In the genomic region with DNA sequence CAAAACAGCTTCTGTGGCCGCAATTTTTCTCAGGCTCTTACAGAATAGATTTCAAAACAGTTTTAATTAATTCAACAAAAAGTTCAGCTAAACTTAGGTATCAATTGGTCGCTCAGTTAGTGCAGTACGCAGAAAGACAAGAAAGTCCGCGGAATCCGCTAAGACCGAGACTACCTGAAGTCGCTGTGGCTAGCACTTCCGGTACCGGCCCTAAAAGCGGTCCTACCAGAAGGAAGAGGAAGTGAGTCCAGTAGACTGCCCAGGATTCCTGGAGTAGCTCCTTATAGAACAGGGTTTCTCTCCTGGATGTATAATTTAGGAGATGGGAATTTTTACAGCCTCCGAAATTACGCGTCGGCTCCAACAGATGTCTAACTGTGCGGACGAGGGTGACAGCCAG, we compare ENCODE assay signal across 30 cellular contexts. TPM values are rescaled to one million over a fixed set of nuclear protein-coding genes. Genes with fewer than 3 reads are reported as not detected.
DNase-seq lines count a peak whose midpoint lies in the region; ATAC-seq and TF ChIP-seq lines count a peak whose summit lies in the region.
"Had no signal": no experiment of that assay in that cellular context is flagged by ENCODE, and none has a peak within 500 bp of the region (broad histone marks: within the 10 kb centered on the region; RNA-seq: fewer than 3 reads in every experiment).

No MANE protein-coding gene starts in this region.

- H3K9ac ChIP-seq in HUES6 (ENCODE audit: low read length) = no peak overlapping the region

- H3K27me3 Mint-ChIP-seq in endothelial cell (ENCODE audit: unreplicated experiment) = no peaks in the 10 kb centered on the region

- no peak for ATAC-seq in heart right ventricle
- ATAC-seq in GM21447 (IDR thresholded peaks at IDR 0.05; ENCODE audit: unreplicated experiment) = no peak
- ATAC-seq: left colon; stimulated activated effector memory CD8-positive, alpha-beta T cell treated with anti-CD3 and anti-CD28 coated beads, Interleukin-12 subunit alpha, Interleukin-12 subunit beta, amount 100 ng/mL, for 72 hours had no signal

- H3K9me3 Mint-ChIP-seq in endothelial cell (ENCODE audit: unreplicated experiment) = no peaks in the 10 kb centered on the region
- H3K9me3 Mint-ChIP-seq: stimulated activated effector memory CD8-positive, alpha-beta T cell treated with anti-CD3 and anti-CD28 coated beads, Interleukin-12 subunit alpha, Interleukin-12 subunit beta, amount 100 ng/mL, for 72 hours had no signal

- TF ChIP-seq CTCF in heart right ventricle (IDR thresholded peaks at IDR 0.05) = no peak
- TF ChIP-seq CTCF in coronary artery (IDR thresholded peaks at IDR 0.05) = no peak
- TF ChIP-seq CTCF in testis (IDR thresholded peaks at IDR 0.05) = no peak
- no peak for TF ChIP-seq CTCF in endothelial cell (IDR thresholded peaks at IDR 0.05; ENCODE audit: unreplicated experiment)

- H3K27ac ChIP-seq in heart right ventricle = no peak overlapping the region
- no peak overlapping the region for H3K27ac ChIP-seq in HUES6 (ENCODE audit: low read depth, low read length)
- H3K27ac ChIP-seq in coronary artery = no peak overlapping the region
- peak overlapping the region; percentile 2 to 73 for H3K27ac ChIP-seq in testis
- H3K27ac ChIP-seq: ascending aorta, C4-2B, Peyer's patch, vagina had no signal

- H3K36me3 Mint-ChIP-seq in endothelial cell (ENCODE audit: low read depth, unreplicated experiment) = no peaks in the 10 kb centered on the region
- H3K36me3 Mint-ChIP-seq: naive B cell; stimulated activated effector memory CD8-positive, alpha-beta T cell treated with anti-CD3 and anti-CD28 coated beads, Interleukin-12 subunit alpha, Interleukin-12 subunit beta, amount 100 ng/mL, for 72 hours had no signal

- CTCF ChIA-PET in HEK293T (lab: Yijun Ruan, JAX) = interaction anchor here (1.0 kb wide), 1 partner anchor 17 kb away, joined by 3 read pairs; a partner anchor contains a TSS

- WGBS in heart right ventricle, 2 donors = 41 to 44% methylated on average over 17 of the region's 17 CpGs
- WGBS in testis, 2 donors = 19 to 41% methylated on average over 17 of the region's 17 CpGs

- H3K36me3 ChIP-seq in heart right ventricle (no peaks in the 10 kb centered on the region), HUES6 (ENCODE audit: control insufficient read depth, insufficient read depth, low read length) (no peaks in the 10 kb centered on the region), testis (ENCODE audit: low read depth, missing control alignments) (no peaks in the 10 kb centered on the region)
- H3K36me3 ChIP-seq: ascending aorta, Peyer's patch, vagina had no signal

- H3K4me1 Mint-ChIP-seq in endothelial cell (ENCODE audit: unreplicated experiment) = no peaks in the 10 kb centered on the region
- H3K4me1 Mint-ChIP-seq: naive B cell; stimulated activated effector memory CD8-positive, alpha-beta T cell treated with anti-CD3 and anti-CD28 coated beads, Interleukin-12 subunit alpha, Interleukin-12 subunit beta, amount 100 ng/mL, for 72 hours had no signal

- intact Hi-C loops in heart right ventricle (cut with DNase I) = no loop called here
- intact Hi-C loops in cardiac septum (cut with DNase I) = no loop called here
- intact Hi-C loops in testis (cut with DNase I; ENCODE audit: low total_unique reads) = no loop called here

- H3K9me3 ChIP-seq in heart right ventricle = peaks cover 0 to 22% (median 0%) of the 10 kb centered on the region in 11 donors
- H3K9me3 ChIP-seq in HUES6 (ENCODE audit: control insufficient read depth, insufficient read depth, low read depth, low read length) = no peaks in the 10 kb centered on the region
- H3K9me3 ChIP-seq in testis = no peaks in the 10 kb centered on the region
- H3K9me3 ChIP-seq: ascending aorta, Peyer's patch, vagina had no signal

- H3K4me1 ChIP-seq in heart right ventricle = no peaks in the 10 kb centered on the region
- no peaks in the 10 kb centered on the region for H3K4me1 ChIP-seq in HUES6 (ENCODE audit: control insufficient read depth, insufficient read depth, low read length)
- no peaks in the 10 kb centered on the region for H3K4me1 ChIP-seq in testis
- H3K4me1 ChIP-seq: ascending aorta, Peyer's patch, vagina had no signal

- POLR2A ChIA-PET in HEK293T (lab: Yijun Ruan, JAX) = no interaction called here

- TF ChIP-seq POLR2A in testis (IDR thresholded peaks at IDR 0.05) = no peak

- DNase-seq in heart right ventricle (no peak), cardiac septum (ENCODE audit: low spot score) (no peak), coronary artery (ENCODE audit: low spot score) (no peak), testis (peak; percentile 76), HEK293T (ENCODE audit: extremely low spot score) (no peak), endothelial cell (ENCODE audit: low spot score) (no peak)
- DNase-seq: ACHN; activated CD4-positive, alpha-beta T cell treated with anti-CD3 and anti-CD28 coated beads for 48 hours; central memory CD4-positive, alpha-beta T cell; HCEC 1CT; left colon; mesendoderm; naive B cell; NCI-H1417 treated with DMSO at 0.1 percent for 48 hours; nucleus accumbens; Peyer's patch; stimulated activated CD4-positive, alpha-beta T cell treated with anti-CD3 and anti-CD28 coated beads, Interleukin-2, amount 100 ng/mL, for 48 hours; T-helper 2 cell had no signal

- peak overlapping the region in 7 of 10 donors; percentile 0 to 41 (median 22) for H3K4me3 ChIP-seq in heart right ventricle
- peak overlapping the region; percentile 51; the same call in 1 of the 2 replicates for H3K4me3 ChIP-seq in HUES6 (ENCODE audit: low read depth, low read length)
- H3K4me3 ChIP-seq in coronary artery = peak overlapping the region; percentile 27
- peak overlapping the region; percentile 53 to 55 for H3K4me3 ChIP-seq in testis
- H3K4me3 ChIP-seq: ascending aorta, Peyer's patch had no signal

- H3K4me3 Mint-ChIP-seq in endothelial cell (ENCODE audit: unreplicated experiment) = no peak overlapping the region
- H3K4me3 Mint-ChIP-seq: activated naive CD8-positive, alpha-beta T cell; activated T-helper 1 cell treated with anti-CD3 and anti-CD28 coated beads, Interleukin-12 subunit alpha, Interleukin-12 subunit beta, Interleukin-2, Interleukin-4 antibody, amounts not matched to agents 30 ng/mL and 10 ng/mL and 1 ng/mL, durations not matched to agents 14 hours and 24 hours and 36 hours; stimulated activated effector memory CD8-positive, alpha-beta T cell treated with anti-CD3 and anti-CD28 coated beads, Interleukin-12 subunit alpha, Interleukin-12 subunit beta, amount 100 ng/mL, for 72 hours had no signal

- peaks cover 8 to 74% (median 42%) of the 10 kb centered on the region in 7 donors for H3K27me3 ChIP-seq in heart right ventricle
- H3K27me3 ChIP-seq in HUES6 (ENCODE audit: control insufficient read depth, insufficient read depth, low read length) = no peaks in the 10 kb centered on the region; the same call in 1 of the 2 replicates
- no peaks in the 10 kb centered on the region for H3K27me3 ChIP-seq in testis
- H3K27me3 ChIP-seq: ascending aorta, Peyer's patch, vagina had no signal

- H3K27ac Mint-ChIP-seq in endothelial cell (ENCODE audit: unreplicated experiment) = no peak overlapping the region
- H3K27ac Mint-ChIP-seq: activated naive CD8-positive, alpha-beta T cell; activated T-helper 1 cell treated with anti-CD3 and anti-CD28 coated beads, Interleukin-12 subunit alpha, Interleukin-12 subunit beta, Interleukin-2, Interleukin-4 antibody, amounts not matched to agents 30 ng/mL and 10 ng/mL and 1 ng/mL, durations not matched to agents 14 hours and 24 hours and 36 hours; naive B cell; stimulated activated effector memory CD8-positive, alpha-beta T cell treated with anti-CD3 and anti-CD28 coated beads, Interleukin-12 subunit alpha, Interleukin-12 subunit beta, amount 100 ng/mL, for 72 hours had no signal

TF ChIP-seq in HEK293T, 16 proteins besides CTCF, POLR2A, EP300 and RAD21 (continues in another document):
- no peak for TF ChIP-seq L3MBTL2 (conservative IDR thresholded peaks at IDR 0.05)
- no peak for TF ChIP-seq BHLHE40 (IDR thresholded peaks at IDR 0.05; ENCODE audit: borderline replicate concordance)
- no peak for TF ChIP-seq FOXM1 (IDR thresholded peaks at IDR 0.05; ENCODE audit: borderline replicate concordance)
- TF ChIP-seq SP1 (IDR thresholded peaks at IDR 0.05) = no peak
- TF ChIP-seq ELF4 (IDR thresholded peaks at IDR 0.05) = no peak
- TF ChIP-seq LEF1 (IDR thresholded peaks at IDR 0.05; ENCODE audit: borderline replicate concordance) = no peak
- TF ChIP-seq HDGF (IDR thresholded peaks at IDR 0.05; ENCODE audit: borderline replicate concordance) = no peak
- TF ChIP-seq CTBP1 (IDR thresholded peaks at IDR 0.05; ENCODE audit: borderline replicate concordance) = no peak
- TF ChIP-seq NFRKB (IDR thresholded peaks at IDR 0.05) = no peak
- no peak for TF ChIP-seq SUZ12 (IDR thresholded peaks at IDR 0.05)
- TF ChIP-seq ARNT (IDR thresholded peaks at IDR 0.05) = no peak
- no peak for TF ChIP-seq FOXA1 (IDR thresholded peaks at IDR 0.05)

RNA-seq across cellular contexts. Expression of a gene that starts 16.6 kb away (rescaled TPM):
- total RNA-seq in heart right ventricle (1 to 10 TPM in 8 of 10 donors, under 1 TPM in 2; 0.87 to 3.8 (median 2.2) TPM), cardiac septum (2.4 TPM), testis (10 to 100 TPM; 10.2 to 12.1 TPM), endothelial cell (ENCODE audit: unreplicated experiment) (44.9 TPM)
- polyA plus RNA-seq in heart right ventricle (under 1 TPM; 0.58 to 0.59 TPM), testis (ENCODE audit: insufficient read depth, low read depth, low replicate concordance) (6.6 TPM)
- total RNA-seq: activated T-helper 1 cell treated with anti-CD3 and anti-CD28 coated beads, Interleukin-12 subunit alpha, Interleukin-12 subunit beta, Interleukin-2, Interleukin-4 antibody, amounts not matched to agents 30 ng/mL and 10 ng/mL and 1 ng/mL, durations not matched to agents 14 hours and 24 hours and 36 hours had no signal

RNA-seq across cellular contexts. Expression of a gene that starts 22.4 kb away (rescaled TPM):
- total RNA-seq in heart right ventricle (1 to 10 TPM in 6 of 10 donors, under 1 TPM in 4; 0.40 to 2.0 (median 1.1) TPM), cardiac septum (1.4 TPM), testis (1 to 10 TPM; 3.1 to 6.5 TPM), endothelial cell (ENCODE audit: unreplicated experiment) (6.5 TPM)
- polyA plus RNA-seq in heart right ventricle (under 1 TPM; 0.29 to 0.37 TPM), testis (ENCODE audit: insufficient read depth, low read depth, low replicate concordance) (1.6 TPM)
- total RNA-seq: activated T-helper 1 cell treated with anti-CD3 and anti-CD28 coated beads, Interleukin-12 subunit alpha, Interleukin-12 subunit beta, Interleukin-2, Interleukin-4 antibody, amounts not matched to agents 30 ng/mL and 10 ng/mL and 1 ng/mL, durations not matched to agents 14 hours and 24 hours and 36 hours had no signal

RNA-seq across cellular contexts. Expression of a gene that starts 26.7 kb away (rescaled TPM):
- total RNA-seq in heart right ventricle (not detected), cardiac septum (not detected), testis (under 1 TPM; 0.12 to 0.16 TPM), endothelial cell (ENCODE audit: unreplicated experiment) (not detected)
- polyA plus RNA-seq in heart right ventricle (not detected), testis (ENCODE audit: insufficient read depth, low read depth, low replicate concordance) (0.07 TPM)
- total RNA-seq: activated T-helper 1 cell treated with anti-CD3 and anti-CD28 coated beads, Interleukin-12 subunit alpha, Interleukin-12 subunit beta, Interleukin-2, Interleukin-4 antibody, amounts not matched to agents 30 ng/mL and 10 ng/mL and 1 ng/mL, durations not matched to agents 14 hours and 24 hours and 36 hours; ascending aorta; dermis microvascular lymphatic vessel endothelial cell; left colon; MCF 10A; NCI-H460; Peyer's patch; SK-MEL-5; vagina had no signal

RNA-seq across cellular contexts. Expression of a gene that starts 43.8 kb away (rescaled TPM):
- total RNA-seq in heart right ventricle (1 to 10 TPM; 1.3 to 3.3 (median 2.3) TPM), cardiac septum (1.3 TPM), testis (1 to 10 TPM; 2.4 to 4.0 TPM), endothelial cell (ENCODE audit: unreplicated experiment) (2.3 TPM)
- polyA plus RNA-seq in heart right ventricle (under 1 TPM; 0.51 to 0.78 TPM), testis (ENCODE audit: insufficient read depth, low read depth, low replicate concordance) (1.2 TPM)
- total RNA-seq: activated T-helper 1 cell treated with anti-CD3 and anti-CD28 coated beads, Interleukin-12 subunit alpha, Interleukin-12 subunit beta, Interleukin-2, Interleukin-4 antibody, amounts not matched to agents 30 ng/mL and 10 ng/mL and 1 ng/mL, durations not matched to agents 14 hours and 24 hours and 36 hours; NCI-H460 had no signal

RNA-seq across cellular contexts. Expression of a gene that starts 57.2 kb away (rescaled TPM):
- total RNA-seq in heart right ventricle = 1 to 10 TPM; 2.4 to 7.4 (median 4.6) TPM
- 1 to 10 TPM in 1 of 2 donors, under 1 TPM in 1; 0.73 to 1.2 TPM for polyA plus RNA-seq in heart right ventricle
- total RNA-seq in cardiac septum = 3.2 TPM
- total RNA-seq in testis = 10 to 100 TPM; 10.5 to 11.7 TPM
- polyA plus RNA-seq in testis (ENCODE audit: insufficient read depth, low read depth, low replicate concordance) = 5.5 TPM
- 7.8 TPM for total RNA-seq in endothelial cell (ENCODE audit: unreplicated experiment)
- total RNA-seq: activated T-helper 1 cell treated with anti-CD3 and anti-CD28 coated beads, Interleukin-12 subunit alpha, Interleukin-12 subunit beta, Interleukin-2, Interleukin-4 antibody, amounts not matched to agents 30 ng/mL and 10 ng/mL and 1 ng/mL, durations not matched to agents 14 hours and 24 hours and 36 hours had no signal

Comparison
In these comparisons a context has a peak if more than half of its experiments do, and no peak if none do; other contexts are left out.
1. H3K27ac ChIP-seq: peak in testis (2 of 2); none in heart right ventricle (0 of 10), HUES6 (single experiment) and coronary artery (0 of 2).
2. Peak in every context shown above with its lines, with median percentiles within 50 percentile points of each other: H3K4me3 ChIP-seq.